ENCODE assay signal across 14 cellular contexts in the genomic region with DNA sequence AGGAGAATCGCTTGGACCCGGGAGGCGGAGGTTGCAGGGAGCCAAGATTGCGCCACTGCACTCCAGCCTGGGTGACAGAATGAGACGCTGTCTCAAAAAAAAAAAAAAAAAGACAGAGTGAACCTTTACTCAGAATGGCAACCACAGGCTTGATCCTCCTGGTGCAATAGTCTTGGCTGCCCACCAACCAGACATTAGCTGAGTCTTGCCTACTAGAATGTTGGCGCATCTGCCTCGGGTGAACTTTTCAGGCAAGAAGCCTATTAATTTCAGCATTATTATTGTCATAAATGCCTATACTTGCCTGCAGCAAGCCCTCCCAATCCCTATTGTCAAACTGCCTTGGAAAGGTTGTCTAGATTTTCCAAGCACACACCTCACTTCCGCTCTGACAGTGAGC. TPM values are rescaled to one million over a fixed set of nuclear protein-coding genes. Genes with fewer than 3 reads are reported as not detected.
DNase-seq lines count a peak whose midpoint lies in the region; ATAC-seq and TF ChIP-seq lines count a peak whose summit lies in the region.
"Had no signal": no experiment of that assay in that cellular context is flagged by ENCODE, and none has a peak within 500 bp of the region (broad histone marks: within the 10 kb centered on the region; RNA-seq: fewer than 3 reads in every experiment).

No MANE protein-coding gene starts in this region.

- peak overlapping the region; percentile 84 for H3K27ac Mint-ChIP-seq in activated naive CD4-positive, alpha-beta T cell treated with anti-CD3 and anti-CD28 coated beads for 36 hours

- peaks cover 72% of the 10 kb centered on the region for H3K4me1 Mint-ChIP-seq in activated naive CD4-positive, alpha-beta T cell treated with anti-CD3 and anti-CD28 coated beads for 36 hours (ENCODE audit: low read depth)

- BruUV-seq in PC-9 (replicated peaks; lab: Mats Ljungman, UMichigan), result no TSS peak

- H3K4me3 Mint-ChIP-seq in activated naive CD4-positive, alpha-beta T cell treated with anti-CD3 and anti-CD28 coated beads for 36 hours, result no peak overlapping the region

- no peaks in the 10 kb centered on the region for H3K9me2 ChIP-seq in PC-9 (ENCODE audit: insufficient read depth)

- H4K20me1 ChIP-seq in PC-9 (ENCODE audit: insufficient read depth), result peaks cover 26% of the 10 kb centered on the region

- H3K79me2 ChIP-seq in PC-9 (ENCODE audit: low read depth), result peaks cover 93% of the 10 kb centered on the region

- peaks cover 9% of the 10 kb centered on the region for H3K36me3 Mint-ChIP-seq in activated naive CD4-positive, alpha-beta T cell treated with anti-CD3 and anti-CD28 coated beads for 36 hours (ENCODE audit: low read depth)

- H2AFZ ChIP-seq in PC-9, result no peak overlapping the region

- TF ChIP-seq CTCF in PC-9 (conservative IDR thresholded peaks at IDR 0.05) (no peak), epithelial cell of esophagus (IDR thresholded peaks at IDR 0.05; ENCODE audit: insufficient read depth, low read depth, low read length, missing control alignments) (no peak)

- peak overlapping the region; percentile 97 for H3K4me2 ChIP-seq in PC-9

- H3K9me3 Mint-ChIP-seq in activated naive CD4-positive, alpha-beta T cell treated with anti-CD3 and anti-CD28 coated beads for 36 hours, result no peaks in the 10 kb centered on the region

- no peaks in the 10 kb centered on the region for H3K27me3 Mint-ChIP-seq in activated naive CD4-positive, alpha-beta T cell treated with anti-CD3 and anti-CD28 coated beads for 36 hours (ENCODE audit: low read depth)

- H3K36me3 ChIP-seq in PC-9 (ENCODE audit: low read depth), result 0 out of 2 replicates have a peak, but pooled peaks cover 4% of the 10 kb centered on the region
- H3K36me3 ChIP-seq: gastroesophageal sphincter, pancreas had no signal

- H3K4me1 ChIP-seq in PC-9 (replicated peaks; ENCODE audit: insufficient read depth), result peaks cover 61% of the 10 kb centered on the region

- no peak for DNase-seq in activated naive CD4-positive, alpha-beta T cell treated with anti-CD3 and anti-CD28 coated beads for 36 hours
- DNase-seq in activated naive CD4-positive, alpha-beta T cell treated with anti-CD3 and anti-CD28 coated beads, Interleukin-2, amount 50 U/mL, for 16 hours, result no peak
- peak in 1 of 2 experiments; percentile 68 for DNase-seq in PC-9
- peak; percentile 33 for DNase-seq in epithelial cell of esophagus (ENCODE audit: low read depth)
- DNase-seq in stromal cell of bone marrow (ENCODE audit: low read depth), result peak; percentile 72
- DNase-seq in SHP77 (lab: John Stamatoyannopoulos, UW), result no peak
- DNase-seq: effector CD4-positive, alpha-beta T cell; NCI-H2081 treated with DMSO at 0.1 percent for 48 hours; pancreas; stimulated activated CD4-positive, alpha-beta T cell treated with anti-CD3 and anti-CD28 coated beads, Interleukin-15, amount 100 ng/mL, for 24 hours had no signal

- POLR2A ChIA-PET in PC-9 (lab: Charles Lee; ENCODE audit: unreplicated experiment), result interaction anchor here (0.6 kb wide), 1 partner anchor 59 kb away, joined by 4 read pairs; no protein-coding TSS in a partner anchor

- peaks cover 29% of the 10 kb centered on the region for H3F3A ChIP-seq in PC-9 (ENCODE audit: insufficient read depth, low read depth)

- H3K4me3 ChIP-seq in PC-9 (no peak overlapping the region), epithelial cell of esophagus (ENCODE audit: low read length) (no peak overlapping the region)
- H3K4me3 ChIP-seq: gastroesophageal sphincter, pancreas, SJSA1 had no signal

- H3K27me3 ChIP-seq in PC-9 (ENCODE audit: insufficient read depth, low read depth), result no peaks in the 10 kb centered on the region
- H3K27me3 ChIP-seq: gastroesophageal sphincter, pancreas, SJSA1 had no signal

- intact Hi-C loops in activated naive CD4-positive, alpha-beta T cell treated with anti-CD3 and anti-CD28 coated beads for 36 hours (cut with micrococcal nuclease), result loop anchor here (5.0 to 10.0 kb wide), 2 partner anchors 156 to 737 kb away; a partner anchor contains a TSS
- intact Hi-C loops in PC-9 (cut with micrococcal nuclease; ENCODE audit: unreplicated experiment), result no loop called here

- no peak overlapping the region for H3K27ac ChIP-seq in PC-9
- H3K27ac ChIP-seq: gastroesophageal sphincter, pancreas, SJSA1 had no signal

- CTCF ChIA-PET in activated naive CD4-positive, alpha-beta T cell treated with anti-CD3 and anti-CD28 coated beads for 36 hours (lab: Charles Lee), result interaction anchor here (1.0 to 1.2 kb wide), 3 partner anchors 18 to 59 kb away, joined by 3 read pairs; no protein-coding TSS in a partner anchor
- CTCF ChIA-PET in PC-9 (lab: Charles Lee), result no interaction called here

- H3K9me3 ChIP-seq in PC-9 (ENCODE audit: insufficient read depth, low read depth), result no peaks in the 10 kb centered on the region
- H3K9me3 ChIP-seq: gastroesophageal sphincter, pancreas, SJSA1 had no signal

- ATAC-seq in GM21367 (IDR thresholded peaks at IDR 0.05; ENCODE audit: unreplicated experiment) (no peak), HG02840 (IDR thresholded peaks at IDR 0.05; ENCODE audit: low FRiP score, unreplicated experiment) (no peak)
- ATAC-seq: gastroesophageal sphincter, pancreas had no signal

RNA-seq across cellular contexts. Expression of a gene that starts 4.2 kb away (rescaled TPM):
- total RNA-seq in activated naive CD4-positive, alpha-beta T cell treated with anti-CD3 and anti-CD28 coated beads for 36 hours, result 10 to 100 TPM; 34.8 to 36.4 TPM
- total RNA-seq in PC-9 (2021), result 68.8 and 77.7 TPM in 2 replicates

Comparison
In these comparisons a context has a peak if more than half of its experiments do, and no peak if none do; other contexts are left out.
1. DNase-seq: peak in epithelial cell of esophagus (single experiment) and stromal cell of bone marrow (single experiment); none in activated naive CD4-positive, alpha-beta T cell treated with anti-CD3 and anti-CD28 coated beads for 36 hours (single experiment), activated naive CD4-positive, alpha-beta T cell treated with anti-CD3 and anti-CD28 coated beads, Interleukin-2, amount 50 U/mL, for 16 hours (single experiment) and SHP77 (0 of 2).